In genomic region chr9:136604823-136605525, GRCh38 we compare ENCODE assay signal across 1 cellular context.
TF ChIP-seq lines count a peak whose summit lies in the region.

No MANE protein-coding gene starts in this region.

TF ChIP-seq in K562, 482 proteins besides CTCF, POLR2A, EP300 and RAD21:
- no peak for TF ChIP-seq ZNF609 (CRISPR knock-in tag; IDR thresholded peaks at IDR 0.05; ENCODE audit: borderline replicate concordance)
TF ChIP-seq in K562: peak in this region for 0.
